In genomic region chr7:75953431-75953830, GRCh38 we compare ENCODE assay signal across 19 cellular contexts.
"Had no signal": no experiment of that assay in that cellular context is flagged by ENCODE, and none has a peak within 500 bp of the region (broad histone marks: within the 10 kb centered on the region; RNA-seq: fewer than 3 reads in every experiment).

No MANE protein-coding gene starts in this region.

- H3K27ac ChIP-seq: esophagus squamous epithelium, uterus had no signal

- H3K36me3 ChIP-seq: uterus had no signal

- H3K4me3 Mint-ChIP-seq: nephron had no signal

- H3K9me3 ChIP-seq: esophagus squamous epithelium, tibial nerve, uterus had no signal

- H3K9me3 Mint-ChIP-seq: nephron had no signal

- H3K27ac Mint-ChIP-seq: nephron had no signal

- ATAC-seq: stimulated activated naive CD8-positive, alpha-beta T cell treated with anti-CD3 and anti-CD28 coated beads, Interleukin-15, Interleukin-2, amounts not matched to agents 100 U/mL and 50 U/mL, for 24 hours had no signal

- H3K4me1 ChIP-seq: uterus had no signal

- H3K27me3 ChIP-seq: esophagus squamous epithelium, tibial nerve, uterus had no signal

- H3K4me3 ChIP-seq: esophagus squamous epithelium, tibial nerve, uterus had no signal

- DNase-seq: activated CD4-positive, alpha-beta T cell treated with anti-CD3 and anti-CD28 coated beads, Interleukin-2, amount 50 U/mL, for 1 hour; activated CD4-positive, CD25-positive, alpha-beta regulatory T cell treated with anti-CD3 and anti-CD28 coated beads, Interleukin-2, amount 50 U/mL, for 72 hours; activated CD8-positive, alpha-beta memory T cell treated with anti-CD3 and anti-CD28 coated beads for 24 hours; activated CD8-positive, alpha-beta memory T cell treated with anti-CD3 and anti-CD28 coated beads, Interleukin-2, amount 50 U/mL, for 48 hours; activated effector memory CD4-positive, alpha-beta T cell treated with anti-CD3 and anti-CD28 coated beads, Interleukin-2, amount 50 U/mL, for 16 hours; activated naive CD4-positive, alpha-beta T cell treated with anti-CD3 and anti-CD28 coated beads, Interleukin-2, amount 50 U/mL, for 16 hours; activated T-cell treated with anti-CD3 and anti-CD28 coated beads, Interleukin-2, amount 50 U/mL, for 48 hours; cerebellar nuclear complex; effector memory CD4-positive, alpha-beta T cell; esophagus squamous epithelium; midbrain; occipital lobe; retina; stimulated activated CD4-positive, alpha-beta T cell treated with anti-CD3 and anti-CD28 coated beads, Interleukin-2, amount 100 ng/mL, for 24 hours; stimulated activated naive CD8-positive, alpha-beta T cell treated with anti-CD3 and anti-CD28 coated beads, Interleukin-15, Interleukin-2, amounts not matched to agents 100 U/mL and 50 U/mL, for 24 hours; T1000; uterus had no signal
